Comparison of ENCODE assay signal across 8 cellular contexts in genomic region chr5:115295775-115296129, GRCh38. TPM values are rescaled to one million over a fixed set of nuclear protein-coding genes. Genes with fewer than 3 reads are reported as not detected.
DNase-seq lines count a peak whose midpoint lies in the region; ATAC-seq, FAIRE-seq and TF ChIP-seq lines count a peak whose summit lies in the region.

No MANE protein-coding gene starts in this region.

- H3K27ac ChIP-seq in right cardiac atrium (ENCODE audit: low read length) (no peak overlapping the region), small intestine (ENCODE audit: low read depth in 1 of 2, low read length in 1 of 2) (peak overlapping the region in 1 of 2 donors; percentile 86)

- H3K4me1 ChIP-seq in ES-I3 (ENCODE audit: insufficient read depth, low read length): 0 out of 2 replicates have a peak, but pooled peaks cover 6% of the 10 kb centered on the region
- no peaks in the 10 kb centered on the region for H3K4me1 ChIP-seq in right cardiac atrium (ENCODE audit: control insufficient read depth, insufficient read depth, low read length)
- peaks cover 2% of the 10 kb centered on the region in 2 donors for H3K4me1 ChIP-seq in small intestine (ENCODE audit: control insufficient read depth in 2 of 2, insufficient read depth in 1 of 2, low read depth in 1 of 2, low read length in 1 of 2)

- H3K27me3 Mint-ChIP-seq in HFFc6 (ENCODE audit: insufficient read depth): peaks cover 2% of the 10 kb centered on the region

- H3K9me3 ChIP-seq in ES-I3 (ENCODE audit: control insufficient read depth, insufficient read depth, low read length) (no peaks in the 10 kb centered on the region), right cardiac atrium (ENCODE audit: control insufficient read depth, low read length) (no peaks in the 10 kb centered on the region), small intestine (ENCODE audit: control insufficient read depth, low read depth) (no peaks in the 10 kb centered on the region)

- H3K4me3 ChIP-seq in WI38 (ENCODE audit: low read depth, low read length) (peak overlapping the region; percentile 82), right cardiac atrium (ENCODE audit: low read length) (peak overlapping the region; percentile 97), small intestine (ENCODE audit: low read depth in 1 of 2, low read length in 2 of 2) (peak overlapping the region; percentile 65 to 73)

- H3K27me3 ChIP-seq in right cardiac atrium (ENCODE audit: control insufficient read depth, insufficient read depth) (no peaks in the 10 kb centered on the region), small intestine (ENCODE audit: control insufficient read depth in 2 of 2, insufficient read depth in 2 of 2, low read length in 2 of 2) (no peaks in the 10 kb centered on the region)

- no peak for FAIRE-seq in small intestine (lab: Jason Lieb, UNC)

- no peaks in the 10 kb centered on the region for H3K9me3 Mint-ChIP-seq in HFFc6

- TF ChIP-seq CTCF in HFFc6 (IDR thresholded peaks at IDR 0.05): no peak
- no peak for TF ChIP-seq CTCF in WI38 (IDR thresholded peaks at IDR 0.05; ENCODE audit: low read depth, low read length)

- peaks cover 9% of the 10 kb centered on the region; the same call in 1 of the 2 replicates for H3K36me3 Mint-ChIP-seq in HFFc6 (ENCODE audit: low read depth)

- H3K4me3 Mint-ChIP-seq in HFFc6: peak overlapping the region; percentile 96

- peak overlapping the region; percentile 98 for H3K9ac ChIP-seq in ES-I3 (ENCODE audit: low read depth, low read length)

- 12% methylated on average over 11 of the region's 11 CpGs for WGBS in right cardiac atrium
- 4 to 22% (median 16%) methylated on average over 11 of the region's 11 CpGs for WGBS in small intestine, 3 donors

- intact Hi-C loops in right cardiac atrium (cut with DNase I): no loop called here

- H3K36me3 ChIP-seq in ES-I3 (ENCODE audit: insufficient read depth, low read length) (no peaks in the 10 kb centered on the region), small intestine (ENCODE audit: control insufficient read depth in 2 of 2, insufficient read depth in 2 of 2, low read length in 2 of 2) (no peaks in the 10 kb centered on the region)

- ATAC-seq in right cardiac atrium: peak; percentile 32 to 59
- no peak for ATAC-seq in HG02973 (IDR thresholded peaks at IDR 0.05; ENCODE audit: unreplicated experiment)
- ATAC-seq in HG02642 (IDR thresholded peaks at IDR 0.05; ENCODE audit: poor library complexity, unreplicated experiment): no peak

- DNase-seq in HFFc6 (no peak), right cardiac atrium (no peak), small intestine (no peak), kidney tubule cell (ENCODE audit: low spot score) (no peak)

- H3K4me1 Mint-ChIP-seq in HFFc6 (ENCODE audit: low read depth): peaks cover 14% of the 10 kb centered on the region

- H3K27ac Mint-ChIP-seq in HFFc6: peak overlapping the region; percentile 58

RNA-seq across cellular contexts. Expression of gene CCDC112, which starts 0.7 kb away (rescaled TPM):
- 1 to 10 TPM; 3.7 to 6.9 (median 5.7) TPM for total RNA-seq in HFFc6 (2021; fragmentation: NEBNext Ultra II Directional; extraction: Animal tissue kit (Norgen Biotek cat#: 25700))
- total RNA-seq in right cardiac atrium: 1 to 10 TPM; 2.8 to 6.0 (median 4.4) TPM
- polyA plus RNA-seq in right cardiac atrium (4.1 TPM), small intestine (1 to 10 TPM; 4.9 to 7.8 (median 7.2) TPM)

RNA-seq across cellular contexts. Expression of gene PGGT1B, which starts 33.1 kb away (rescaled TPM):
- total RNA-seq in HFFc6 (2021; fragmentation: NEBNext Ultra II Directional; extraction: Animal tissue kit (Norgen Biotek cat#: 25700)): 10 to 100 TPM; 28.2 to 40.1 (median 35.0) TPM
- 10 to 100 TPM; 25.5 to 30.9 (median 27.5) TPM for total RNA-seq in right cardiac atrium
- 3.1 TPM for polyA plus RNA-seq in right cardiac atrium
- polyA plus RNA-seq in small intestine: 1 to 10 TPM; 4.9 to 6.0 (median 5.8) TPM

Comparison
In these comparisons a context has a peak if more than half of its experiments do, and no peak if none do; other contexts are left out.
1. ATAC-seq: peak in right cardiac atrium (2 of 2); none in HG02973 (single experiment) and HG02642 (single experiment).
2. Peak in every context shown above with its lines, with median percentiles within 50 percentile points of each other: H3K4me3 ChIP-seq.